In the genomic region with DNA sequence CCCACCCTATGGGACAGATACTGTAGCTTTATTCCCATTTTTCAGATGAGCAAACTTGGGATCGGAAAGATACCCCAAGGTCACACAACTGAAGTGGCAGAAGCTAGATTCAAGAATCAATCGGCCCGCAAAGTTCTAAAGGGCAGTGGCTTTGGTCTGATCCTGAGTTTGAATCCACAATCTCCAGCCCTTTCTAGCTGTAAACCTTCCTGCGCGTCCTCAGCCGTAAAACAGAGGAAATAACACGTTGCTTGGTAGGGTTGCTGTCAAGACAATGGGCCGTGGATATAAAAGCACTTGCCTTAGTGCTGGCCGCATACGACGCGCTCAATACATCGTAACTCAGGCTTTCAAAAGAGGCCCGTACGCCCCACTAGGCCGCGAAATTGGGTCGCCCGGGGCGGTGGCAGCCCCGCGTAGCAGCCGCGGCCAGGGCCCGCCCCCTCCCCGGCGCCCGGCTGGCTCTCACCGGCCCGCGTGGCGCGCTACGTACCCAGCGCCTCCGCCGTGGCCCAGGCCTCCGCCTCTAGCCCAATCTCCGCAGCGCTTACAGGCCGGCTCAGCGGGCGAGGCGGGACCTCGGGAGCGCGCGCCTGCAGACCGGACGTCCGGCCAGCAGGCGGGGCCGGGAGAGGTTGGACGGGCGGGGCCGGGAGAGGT, we compare ENCODE assay signal across 8 cellular contexts. TPM values are rescaled to one million over a fixed set of nuclear protein-coding genes. Genes with fewer than 3 reads are reported as not detected.
DNase-seq lines count a peak whose midpoint lies in the region; ATAC-seq and TF ChIP-seq lines count a peak whose summit lies in the region.

A gene with protein sequence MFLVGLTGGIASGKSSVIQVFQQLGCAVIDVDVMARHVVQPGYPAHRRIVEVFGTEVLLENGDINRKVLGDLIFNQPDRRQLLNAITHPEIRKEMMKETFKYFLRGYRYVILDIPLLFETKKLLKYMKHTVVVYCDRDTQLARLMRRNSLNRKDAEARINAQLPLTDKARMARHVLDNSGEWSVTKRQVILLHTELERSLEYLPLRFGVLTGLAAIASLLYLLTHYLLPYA (minus strand): TSS at position 573 of the 660 bp plus-strand sequence. CDS start 16,747 bp downstream, outside the sequence.

- ATAC-seq in GM19023 (IDR thresholded peaks at IDR 0.05; ENCODE audit: unreplicated experiment) (peak; percentile 93), HG03196 (IDR thresholded peaks at IDR 0.05; ENCODE audit: unreplicated experiment) (peak; percentile 87)

- peak within 1 kb of the TSS; percentile 71 for H3K4me3 ChIP-seq in AG04450 (ENCODE audit: low read depth, low read length)

- CTCF ChIA-PET in AG04450 (lab: Charles Lee): interaction anchor here (2.0 to 2.6 kb wide), 3 partner anchors 29 to 84 kb away, joined by 7 to 19 read pairs (median 8); a partner anchor contains a TSS

- no peak for TF ChIP-seq CTCF in AG04450 (IDR thresholded peaks at IDR 0.05; ENCODE audit: low read depth, low read length)

- DNase-seq in AG04450 (ENCODE audit: low read depth, low spot score): peak; percentile 86
- DNase-seq in NCI-H345 (lab: John Stamatoyannopoulos, UW): peak; percentile 97
- peak; percentile 79 for DNase-seq in activated CD4-positive, CD25-positive, alpha-beta regulatory T cell treated with anti-CD3 and anti-CD28 coated beads, Interleukin-2, amount 50 U/mL, for 16 hours (ENCODE audit: low read depth, low spot score)
- peak; percentile 89 for DNase-seq in central memory CD4-positive, alpha-beta T cell
- DNase-seq in islet precursor cell: peak; percentile 99
- DNase-seq in stimulated activated CD4-positive, alpha-beta T cell treated with anti-CD3 and anti-CD28 coated beads, Interleukin-12 subunit alpha, Interleukin-12 subunit beta, amount 100 ng/mL, for 4 hours: peak; percentile 86

- POLR2A ChIA-PET in AG04450 (lab: Yijun Ruan, JAX): interaction anchor here (0.9 to 2.5 kb wide), 4 partner anchors 10 to 25 kb away, joined by 3 to 11 read pairs (median 4); a partner anchor contains a TSS

- no peaks in the 10 kb centered on the region for H3K27me3 ChIP-seq in AG04450 (ENCODE audit: control insufficient read depth, insufficient read depth, low read length)

- peak within 1 kb of the TSS; percentile 94 for H3K27ac ChIP-seq in AG04450 (ENCODE audit: low read depth, low read length)

- H3K9me3 ChIP-seq in AG04450 (ENCODE audit: control insufficient read depth, insufficient read depth, low read length): no peaks in the 10 kb centered on the region

RNA-seq across cellular contexts. Expression of the gene that starts here (rescaled TPM):
- 21.8 and 29.1 TPM in 2 replicates for polyA plus RNA-seq in AG04450 (2011; rRNA removed)
- polyA minus RNA-seq in AG04450 (2011; rRNA and poly(A)+ RNA removed): 50.3 and 67.2 TPM in 2 replicates

Comparison
In these comparisons a context has a peak if more than half of its experiments do, and no peak if none do; other contexts are left out.
1. Peak in every context shown above with its lines: DNase-seq, ATAC-seq, H3K4me3 ChIP-seq and H3K27ac ChIP-seq.